ENCODE assay signal across 17 cellular contexts in the genomic region with DNA sequence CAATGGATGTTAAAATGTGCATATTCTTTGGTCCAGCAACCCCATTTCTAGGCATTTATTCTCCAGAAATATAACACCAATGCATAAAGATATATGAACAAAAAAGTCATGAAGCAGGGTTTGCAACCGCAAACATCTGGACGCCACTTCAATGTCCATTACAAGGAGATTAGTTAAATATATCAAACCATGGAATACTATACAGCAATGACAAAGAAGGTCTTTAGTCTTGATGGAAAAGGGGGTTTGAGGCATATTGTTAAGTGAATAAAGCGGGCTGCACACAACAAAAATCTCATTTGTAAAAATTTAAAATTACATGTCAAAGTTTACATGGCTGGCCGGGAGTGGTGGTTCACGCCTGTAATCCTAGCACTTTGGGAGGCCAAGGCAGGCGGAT. TPM values are rescaled to one million over a fixed set of nuclear protein-coding genes. Genes with fewer than 3 reads are reported as not detected.
DNase-seq lines count a peak whose midpoint lies in the region; ATAC-seq, FAIRE-seq and TF ChIP-seq lines count a peak whose summit lies in the region.
"Had no signal": no experiment of that assay in that cellular context is flagged by ENCODE, and none has a peak within 500 bp of the region (broad histone marks: within the 10 kb centered on the region; RNA-seq: fewer than 3 reads in every experiment).

No MANE protein-coding gene starts in this region.

- peaks cover 46 to 58% of the 10 kb centered on the region in 2 donors for H3K27me3 Mint-ChIP-seq in stimulated activated naive B cell treated with anti-CD40 and anti-IgM and Interleukin-4, amounts not matched to agents 10 μg/mL and 1 μg/mL and 100 μg/mL, for 72 hours
- H3K27me3 Mint-ChIP-seq in glutamatergic neuron (ENCODE audit: unreplicated experiment): peaks cover 4% of the 10 kb centered on the region

- H3K4me1 Mint-ChIP-seq in stimulated activated naive B cell treated with anti-CD40 and anti-IgM and Interleukin-4, amounts not matched to agents 10 μg/mL and 1 μg/mL and 100 μg/mL, for 72 hours: peaks cover 7 to 21% of the 10 kb centered on the region in 2 donors
- H3K4me1 Mint-ChIP-seq in glutamatergic neuron (ENCODE audit: low read depth, unreplicated experiment): no peaks in the 10 kb centered on the region

- peaks cover 12% of the 10 kb centered on the region; the same call in 2 of the 3 replicates for H3K79me2 ChIP-seq in K562 (ENCODE audit: control insufficient read depth, insufficient read depth, low read length)

- no peaks in the 10 kb centered on the region for H3K36me3 Mint-ChIP-seq in stimulated activated naive B cell treated with anti-CD40 and anti-IgM and Interleukin-4, amounts not matched to agents 10 μg/mL and 1 μg/mL and 100 μg/mL, for 72 hours
- H3K36me3 Mint-ChIP-seq in glutamatergic neuron (ENCODE audit: unreplicated experiment): no peaks in the 10 kb centered on the region

- no peak overlapping the region for H3K4me3 Mint-ChIP-seq in stimulated activated naive B cell treated with anti-CD40 and anti-IgM and Interleukin-4, amounts not matched to agents 10 μg/mL and 1 μg/mL and 100 μg/mL, for 72 hours
- no peak overlapping the region for H3K4me3 Mint-ChIP-seq in glutamatergic neuron (ENCODE audit: unreplicated experiment)
- H3K4me3 Mint-ChIP-seq: CD4-positive, alpha-beta T cell; H9 had no signal

- FAIRE-seq in K562 (lab: Jason Lieb, UNC): no peak
- FAIRE-seq: A204.1, GM12878, GM19239, H1 had no signal

- H3K9ac ChIP-seq in K562 (ENCODE audit: insufficient read depth in 1 of 2, low read depth in 2 of 2, low read length in 2 of 2): no peak overlapping the region

- H3K4me2 ChIP-seq in K562 (ENCODE audit: insufficient read depth, low read length): no peak overlapping the region

- peak overlapping the region; percentile 71 for H3K27ac Mint-ChIP-seq in stimulated activated naive B cell treated with anti-CD40 and anti-IgM and Interleukin-4, amounts not matched to agents 10 μg/mL and 1 μg/mL and 100 μg/mL, for 72 hours
- H3K27ac Mint-ChIP-seq in glutamatergic neuron (ENCODE audit: unreplicated experiment): no peak overlapping the region
- H3K27ac Mint-ChIP-seq: CD4-positive, alpha-beta T cell; H9 had no signal

- TF ChIP-seq RAD21 in K562 (CRISPR knock-in tag; conservative IDR thresholded peaks at IDR 0.05 in 1 of 2, IDR thresholded peaks at IDR 0.05 in 1 of 2): no peak

- H2AFZ ChIP-seq in K562 (ENCODE audit: low read depth, low read length): no peak overlapping the region

- H4K20me1 ChIP-seq in K562 (replicated peaks; ENCODE audit: control insufficient read depth, insufficient read depth, low read length): no peaks in the 10 kb centered on the region; the same call in 1 of the 2 replicates

- BruUV-seq in K562 (replicated peaks; lab: Mats Ljungman, UMichigan): no TSS peak

- no peak for ATAC-seq in K562
- no peak for ATAC-seq in stimulated activated naive B cell treated with anti-CD40 and anti-IgM and Interleukin-4, amounts not matched to agents 10 μg/mL and 1 μg/mL and 100 μg/mL, for 72 hours (replicated peaks)
- no peak for ATAC-seq in HG02870 (IDR thresholded peaks at IDR 0.05; ENCODE audit: unreplicated experiment)
- ATAC-seq: GM12878 had no signal

- no peak for TF ChIP-seq EP300 in K562 (IDR thresholded peaks at IDR 0.05; ENCODE audit: low read length)

- TF ChIP-seq CTCF in HEK293 (tag by site-specific recombination; IDR thresholded peaks at IDR 0.05) (no peak), K562 (IDR thresholded peaks at IDR 0.05 in 2 of 3, conservative IDR thresholded peaks at IDR 0.05 in 1 of 3; ENCODE audit: insufficient read depth in 2 of 3, low read depth in 1 of 3, low read length in 3 of 3) (no peak), glutamatergic neuron (IDR thresholded peaks at IDR 0.05; ENCODE audit: partially characterized antibody, unreplicated experiment) (no peak)

- WGBS in K562 (ENCODE audit: insufficient coverage, low coverage, missing lambda C conversion rate): 93% methylated on average over 6 of the region's 6 CpGs

- peaks cover 5% of the 10 kb centered on the region for H3K4me1 ChIP-seq in HEK293 (ENCODE audit: control insufficient read depth, insufficient read depth, low read length)
- peaks cover 57 to 70% of the 10 kb centered on the region in 2 experiments for H3K4me1 ChIP-seq in K562 (replicated peaks in 1 of 2; ENCODE audit: control insufficient read depth in 2 of 2, insufficient read depth in 2 of 2, low read length in 2 of 2)

- no peaks in the 10 kb centered on the region for H3K27me3 ChIP-seq in K562 (ENCODE audit: control insufficient read depth in 2 of 2, insufficient read depth in 2 of 2, low read length in 2 of 2)

- no peaks in the 10 kb centered on the region for H3K9me3 Mint-ChIP-seq in stimulated activated naive B cell treated with anti-CD40 and anti-IgM and Interleukin-4, amounts not matched to agents 10 μg/mL and 1 μg/mL and 100 μg/mL, for 72 hours
- H3K9me3 Mint-ChIP-seq in glutamatergic neuron (ENCODE audit: unreplicated experiment): peaks cover 2% of the 10 kb centered on the region
- H3K9me3 Mint-ChIP-seq: CD4-positive, alpha-beta T cell; H9 had no signal

- H3K9me3 ChIP-seq in HEK293 (ENCODE audit: control insufficient read depth, insufficient read depth, low read depth, low read length) (no peaks in the 10 kb centered on the region), K562 (replicated peaks; ENCODE audit: control insufficient read depth, insufficient read depth, low read depth, low read length) (no peaks in the 10 kb centered on the region)

- CTCF ChIA-PET in HEK293 (lab: Yijun Ruan, JAX): no interaction called here
- CTCF ChIA-PET in K562 (lab: Yijun Ruan, JAX; ENCODE audit: low intra/inter-chr PET ratio): interaction anchor here (0.6 kb wide), 1 partner anchor 783 kb away, joined by 3 read pairs; no protein-coding TSS in a partner anchor

- in situ Hi-C loops in K562 (cut with MboI): no loop called here

- H3K27ac ChIP-seq in HEK293 (ENCODE audit: extremely low read depth, low read depth, low read length) (no peak overlapping the region), K562 (ENCODE audit: extremely low read depth, low read depth, low read length) (no peak overlapping the region)
- H3K27ac ChIP-seq: HL-60 had no signal

- no peaks in the 10 kb centered on the region for H3K36me3 ChIP-seq in HEK293 (ENCODE audit: control insufficient read depth in 2 of 2, insufficient read depth in 1 of 2, low read length in 2 of 2)
- H3K36me3 ChIP-seq in K562 (ENCODE audit: control insufficient read depth, insufficient read depth, low read length): peaks cover 11% of the 10 kb centered on the region; the same call in 1 of the 3 replicates

- H3K9me1 ChIP-seq in K562 (ENCODE audit: control insufficient read depth, insufficient read depth, low read length): no peaks in the 10 kb centered on the region

- TF ChIP-seq POLR2A in K562 (conservative IDR thresholded peaks at IDR 0.05): no peak

- intact Hi-C loops in K562 (cut with micrococcal nuclease): no loop called here

- no peak overlapping the region for H3K4me3 ChIP-seq in HEK293 (ENCODE audit: low read depth, low read length)
- H3K4me3 ChIP-seq in K562: no peak overlapping the region
- H3K4me3 ChIP-seq: GM12878 had no signal

- POLR2A ChIA-PET in HEK293 (lab: Yijun Ruan, JAX): no interaction called here
- POLR2A ChIA-PET in K562 (lab: Yijun Ruan, JAX): no interaction called here

- DNase-seq in K562 (ENCODE audit: extremely low read depth in 1 of 4, low spot score in 3 of 4): no peak
- no peak for DNase-seq in stimulated activated naive B cell treated with anti-CD40 and anti-IgM and Interleukin-4, amounts not matched to agents 10 μg/mL and 1 μg/mL and 100 μg/mL, for 72 hours
- DNase-seq in NCI-H510A treated with DMSO at 0.1 percent for 48 hours (lab: John Stamatoyannopoulos, UW): no peak
- DNase-seq in glutamatergic neuron: no peak
- DNase-seq: AML-193; CD4-positive, alpha-beta T cell; DMS153; DND-41; EL; H9 had no signal

TF ChIP-seq in HEK293, 187 proteins besides CTCF, POLR2A, EP300 and RAD21 (continues in another document):
- no peak for TF ChIP-seq GLI2 (tag by site-specific recombination; IDR thresholded peaks at IDR 0.05; ENCODE audit: borderline replicate concordance, low read depth)
- peak; percentile 81; the same call in 1 of the 2 replicates for TF ChIP-seq ZNF146 (tag by site-specific recombination; IDR thresholded peaks at IDR 0.05)

TF ChIP-seq in K562, 482 proteins besides CTCF, POLR2A, EP300 and RAD21 (continues in another document):
- TF ChIP-seq DDX20 (tag; IDR thresholded peaks at IDR 0.05; ENCODE audit: low read depth): no peak
- no peak for TF ChIP-seq PHB (CRISPR knock-in tag; IDR thresholded peaks at IDR 0.05)
- peak; percentile 72 for TF ChIP-seq RBM25 (IDR thresholded peaks at IDR 0.05; ENCODE audit: low read depth, low read length, severe bottlenecking)
- no peak for TF ChIP-seq KAT7 (CRISPR knock-in tag; IDR thresholded peaks at IDR 0.05; ENCODE audit: borderline replicate concordance)
- TF ChIP-seq, protein P1, sequence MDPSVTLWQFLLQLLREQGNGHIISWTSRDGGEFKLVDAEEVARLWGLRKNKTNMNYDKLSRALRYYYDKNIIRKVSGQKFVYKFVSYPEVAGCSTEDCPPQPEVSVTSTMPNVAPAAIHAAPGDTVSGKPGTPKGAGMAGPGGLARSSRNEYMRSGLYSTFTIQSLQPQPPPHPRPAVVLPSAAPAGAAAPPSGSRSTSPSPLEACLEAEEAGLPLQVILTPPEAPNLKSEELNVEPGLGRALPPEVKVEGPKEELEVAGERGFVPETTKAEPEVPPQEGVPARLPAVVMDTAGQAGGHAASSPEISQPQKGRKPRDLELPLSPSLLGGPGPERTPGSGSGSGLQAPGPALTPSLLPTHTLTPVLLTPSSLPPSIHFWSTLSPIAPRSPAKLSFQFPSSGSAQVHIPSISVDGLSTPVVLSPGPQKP (CRISPR knock-in tag; IDR thresholded peaks at IDR 0.05): no peak

RNA-seq across cellular contexts. Expression of gene RAP1GAP, which starts 31.6 kb away (rescaled TPM):
- 41.9 and 97.0 TPM in 2 replicates for total RNA-seq in K562 (2011; cell fraction: chromatin; rRNA removed; ENCODE audit: low replicate concordance)
- 41.8 and 44.9 TPM in 2 replicates for total RNA-seq in K562 (2011; cell fraction: nucleolus; rRNA removed)
- total RNA-seq in K562 (2011; cell fraction: nucleoplasm; rRNA removed): 34.0 and 35.7 TPM in 2 replicates
- 19.2 and 28.0 TPM in 2 replicates for total RNA-seq in K562 (2014; rRNA removed)
- 7.0 and 7.3 TPM in 2 replicates for total RNA-seq in K562 (2014; rRNA removed; fragmentation: Illumina TruSeq; extraction: Trizol)
- 9.5 and 9.7 TPM in 2 replicates for total RNA-seq in K562 (2015; rRNA removed; fragmentation: Illumina TruSeq; extraction: Trizol)
- total RNA-seq in K562 (2021): 30.2 and 31.0 TPM in 2 replicates
- polyA plus RNA-seq in K562 (2011; rRNA removed): 30.2 and 36.0 TPM in 2 replicates
- 27.3 and 36.3 TPM in 2 replicates for polyA plus RNA-seq in K562 (2011; cell fraction: cytosol; rRNA removed)
- polyA plus RNA-seq in K562 (2011; cell fraction: nucleus; rRNA removed): 68.0 and 110 TPM in 2 replicates
- 23.3 and 41.5 TPM in 2 replicates for polyA plus RNA-seq in K562 (2012)
- 23.5 and 26.5 TPM in 2 replicates for polyA plus RNA-seq in K562 (2014; fragmentation: Illumina TruSeq; extraction: Trizol)
- under 1 TPM; 0.29 to 0.51 TPM for polyA plus RNA-seq in K562 (2014; fragmentation: Nextera tagmentation; extraction: Ambion mirVana)
- 21.7 and 22.3 TPM in 2 replicates for polyA plus RNA-seq in K562 (2014; rRNA removed)
- polyA minus RNA-seq in K562 (2011; rRNA and poly(A)+ RNA removed): 25.4 and 27.5 TPM in 2 replicates
- 22.4 and 26.1 TPM in 2 replicates for polyA minus RNA-seq in K562 (2011; cell fraction: cytosol; rRNA and poly(A)+ RNA removed)
- 26.9 and 27.0 TPM in 2 replicates for polyA minus RNA-seq in K562 (2011; cell fraction: nucleus; rRNA and poly(A)+ RNA removed)
- 4.8 TPM for total RNA-seq in glutamatergic neuron (ENCODE audit: unreplicated experiment)

Comparison
In these comparisons a context has a peak if more than half of its experiments do, and no peak if none do; other contexts are left out.
1. Of the 44 proteins assayed by ChIP-seq in both K562 and HEK293: peak only in K562: none; only in HEK293: none; in both: ZNF146; in neither: 43.